Comparison of ENCODE assay signal across 1 cellular context in the genomic region with DNA sequence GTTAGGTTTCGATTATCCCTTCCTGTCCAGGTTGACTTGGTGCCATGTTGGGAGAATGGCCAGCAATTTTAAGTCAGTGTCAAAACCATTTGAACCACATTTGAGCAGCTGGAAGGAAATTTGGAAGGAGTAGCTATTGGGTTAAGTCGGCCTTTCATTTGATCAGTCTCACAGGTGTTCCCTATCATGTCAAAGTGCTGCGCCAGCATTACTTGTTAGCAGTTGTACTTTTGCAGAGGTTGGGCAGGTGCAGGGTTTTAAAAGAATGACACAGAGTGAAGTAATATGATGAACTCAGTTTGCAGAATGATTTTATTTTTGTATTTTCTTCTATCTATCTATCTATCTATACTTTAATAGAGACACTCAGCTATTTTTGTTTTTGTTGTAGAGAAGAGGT.
TF ChIP-seq lines count a peak whose summit lies in the region.

No MANE protein-coding gene starts in this region.

TF ChIP-seq in WTC11, 78 proteins besides CTCF, POLR2A, EP300 and RAD21:
- TF ChIP-seq, protein P1, sequence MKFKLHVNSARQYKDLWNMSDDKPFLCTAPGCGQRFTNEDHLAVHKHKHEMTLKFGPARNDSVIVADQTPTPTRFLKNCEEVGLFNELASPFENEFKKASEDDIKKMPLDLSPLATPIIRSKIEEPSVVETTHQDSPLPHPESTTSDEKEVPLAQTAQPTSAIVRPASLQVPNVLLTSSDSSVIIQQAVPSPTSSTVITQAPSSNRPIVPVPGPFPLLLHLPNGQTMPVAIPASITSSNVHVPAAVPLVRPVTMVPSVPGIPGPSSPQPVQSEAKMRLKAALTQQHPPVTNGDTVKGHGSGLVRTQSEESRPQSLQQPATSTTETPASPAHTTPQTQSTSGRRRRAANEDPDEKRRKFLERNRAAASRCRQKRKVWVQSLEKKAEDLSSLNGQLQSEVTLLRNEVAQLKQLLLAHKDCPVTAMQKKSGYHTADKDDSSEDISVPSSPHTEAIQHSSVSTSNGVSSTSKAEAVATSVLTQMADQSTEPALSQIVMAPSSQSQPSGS (CRISPR knock-in tag; IDR thresholded peaks at IDR 0.05; ENCODE audit: borderline replicate concordance, low read depth): no peak
- TF ChIP-seq GTF2I (CRISPR knock-in tag; conservative IDR thresholded peaks at IDR 0.05) (no peak), ZNF232 (CRISPR knock-in tag; IDR thresholded peaks at IDR 0.05) (no peak), FOXJ3 (CRISPR knock-in tag; IDR thresholded peaks at IDR 0.05; ENCODE audit: borderline replicate concordance) (no peak), KAT7 (CRISPR knock-in tag; IDR thresholded peaks at IDR 0.05; ENCODE audit: borderline replicate concordance) (no peak), ZNF396 (CRISPR knock-in tag; IDR thresholded peaks at IDR 0.05; ENCODE audit: borderline replicate concordance) (no peak)
- TF ChIP-seq, protein P2, sequence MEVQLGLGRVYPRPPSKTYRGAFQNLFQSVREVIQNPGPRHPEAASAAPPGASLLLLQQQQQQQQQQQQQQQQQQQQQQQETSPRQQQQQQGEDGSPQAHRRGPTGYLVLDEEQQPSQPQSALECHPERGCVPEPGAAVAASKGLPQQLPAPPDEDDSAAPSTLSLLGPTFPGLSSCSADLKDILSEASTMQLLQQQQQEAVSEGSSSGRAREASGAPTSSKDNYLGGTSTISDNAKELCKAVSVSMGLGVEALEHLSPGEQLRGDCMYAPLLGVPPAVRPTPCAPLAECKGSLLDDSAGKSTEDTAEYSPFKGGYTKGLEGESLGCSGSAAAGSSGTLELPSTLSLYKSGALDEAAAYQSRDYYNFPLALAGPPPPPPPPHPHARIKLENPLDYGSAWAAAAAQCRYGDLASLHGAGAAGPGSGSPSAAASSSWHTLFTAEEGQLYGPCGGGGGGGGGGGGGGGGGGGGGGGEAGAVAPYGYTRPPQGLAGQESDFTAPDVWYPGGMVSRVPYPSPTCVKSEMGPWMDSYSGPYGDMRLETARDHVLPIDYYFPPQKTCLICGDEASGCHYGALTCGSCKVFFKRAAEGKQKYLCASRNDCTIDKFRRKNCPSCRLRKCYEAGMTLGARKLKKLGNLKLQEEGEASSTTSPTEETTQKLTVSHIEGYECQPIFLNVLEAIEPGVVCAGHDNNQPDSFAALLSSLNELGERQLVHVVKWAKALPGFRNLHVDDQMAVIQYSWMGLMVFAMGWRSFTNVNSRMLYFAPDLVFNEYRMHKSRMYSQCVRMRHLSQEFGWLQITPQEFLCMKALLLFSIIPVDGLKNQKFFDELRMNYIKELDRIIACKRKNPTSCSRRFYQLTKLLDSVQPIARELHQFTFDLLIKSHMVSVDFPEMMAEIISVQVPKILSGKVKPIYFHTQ (CRISPR knock-in tag; IDR thresholded peaks at IDR 0.05): no peak
- TF ChIP-seq, protein P3, sequence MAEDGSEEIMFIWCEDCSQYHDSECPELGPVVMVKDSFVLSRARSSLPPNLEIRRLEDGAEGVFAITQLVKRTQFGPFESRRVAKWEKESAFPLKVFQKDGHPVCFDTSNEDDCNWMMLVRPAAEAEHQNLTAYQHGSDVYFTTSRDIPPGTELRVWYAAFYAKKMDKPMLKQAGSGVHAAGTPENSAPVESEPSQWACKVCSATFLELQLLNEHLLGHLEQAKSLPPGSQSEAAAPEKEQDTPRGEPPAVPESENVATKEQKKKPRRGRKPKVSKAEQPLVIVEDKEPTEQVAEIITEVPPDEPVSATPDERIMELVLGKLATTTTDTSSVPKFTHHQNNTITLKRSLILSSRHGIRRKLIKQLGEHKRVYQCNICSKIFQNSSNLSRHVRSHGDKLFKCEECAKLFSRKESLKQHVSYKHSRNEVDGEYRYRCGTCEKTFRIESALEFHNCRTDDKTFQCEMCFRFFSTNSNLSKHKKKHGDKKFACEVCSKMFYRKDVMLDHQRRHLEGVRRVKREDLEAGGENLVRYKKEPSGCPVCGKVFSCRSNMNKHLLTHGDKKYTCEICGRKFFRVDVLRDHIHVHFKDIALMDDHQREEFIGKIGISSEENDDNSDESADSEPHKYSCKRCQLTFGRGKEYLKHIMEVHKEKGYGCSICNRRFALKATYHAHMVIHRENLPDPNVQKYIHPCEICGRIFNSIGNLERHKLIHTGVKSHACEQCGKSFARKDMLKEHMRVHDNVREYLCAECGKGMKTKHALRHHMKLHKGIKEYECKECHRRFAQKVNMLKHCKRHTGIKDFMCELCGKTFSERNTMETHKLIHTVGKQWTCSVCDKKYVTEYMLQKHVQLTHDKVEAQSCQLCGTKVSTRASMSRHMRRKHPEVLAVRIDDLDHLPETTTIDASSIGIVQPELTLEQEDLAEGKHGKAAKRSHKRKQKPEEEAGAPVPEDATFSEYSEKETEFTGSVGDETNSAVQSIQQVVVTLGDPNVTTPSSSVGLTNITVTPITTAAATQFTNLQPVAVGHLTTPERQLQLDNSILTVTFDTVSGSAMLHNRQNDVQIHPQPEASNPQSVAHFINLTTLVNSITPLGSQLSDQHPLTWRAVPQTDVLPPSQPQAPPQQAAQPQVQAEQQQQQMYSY (CRISPR knock-in tag; IDR thresholded peaks at IDR 0.05): no peak
- TF ChIP-seq, protein P4, sequence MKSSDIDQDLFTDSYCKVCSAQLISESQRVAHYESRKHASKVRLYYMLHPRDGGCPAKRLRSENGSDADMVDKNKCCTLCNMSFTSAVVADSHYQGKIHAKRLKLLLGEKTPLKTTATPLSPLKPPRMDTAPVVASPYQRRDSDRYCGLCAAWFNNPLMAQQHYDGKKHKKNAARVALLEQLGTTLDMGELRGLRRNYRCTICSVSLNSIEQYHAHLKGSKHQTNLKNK (CRISPR knock-in tag; IDR thresholded peaks at IDR 0.05): no peak
- TF ChIP-seq, protein P5, sequence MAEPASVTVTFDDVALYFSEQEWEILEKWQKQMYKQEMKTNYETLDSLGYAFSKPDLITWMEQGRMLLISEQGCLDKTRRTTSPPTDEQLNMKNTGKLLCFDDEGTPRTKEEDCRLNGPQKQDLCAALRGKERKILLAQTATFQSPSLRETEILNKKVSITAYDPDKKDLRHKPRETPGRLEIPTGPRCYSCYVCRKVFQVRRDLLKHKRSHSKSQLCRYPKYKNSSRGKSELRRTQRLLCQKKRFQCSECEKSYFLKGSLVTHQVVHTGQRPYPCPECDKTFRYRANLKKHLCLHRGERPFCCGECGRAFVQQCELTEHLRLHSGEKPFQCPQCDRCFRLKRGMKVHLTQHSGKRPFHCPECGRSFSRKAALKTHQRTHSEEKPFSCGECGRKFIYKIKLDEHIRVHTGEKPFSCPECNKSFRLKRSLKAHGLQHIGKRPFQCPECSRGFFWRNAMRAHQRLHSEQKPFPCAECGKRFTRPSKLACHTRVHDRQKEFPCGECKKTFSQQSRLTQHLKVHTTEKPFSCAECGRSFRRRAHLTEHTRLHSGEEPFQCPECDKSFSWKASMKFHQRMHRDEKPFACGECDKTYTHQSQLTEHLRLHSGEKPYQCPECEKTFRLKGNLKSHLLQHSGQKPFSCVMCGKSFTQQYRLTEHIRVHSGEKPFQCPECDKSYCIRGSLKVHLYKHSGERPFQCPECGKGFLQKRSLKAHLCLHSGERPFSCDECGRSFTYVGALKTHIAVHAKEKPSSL (CRISPR knock-in tag; conservative IDR thresholded peaks at IDR 0.05): no peak
- TF ChIP-seq, protein P6, sequence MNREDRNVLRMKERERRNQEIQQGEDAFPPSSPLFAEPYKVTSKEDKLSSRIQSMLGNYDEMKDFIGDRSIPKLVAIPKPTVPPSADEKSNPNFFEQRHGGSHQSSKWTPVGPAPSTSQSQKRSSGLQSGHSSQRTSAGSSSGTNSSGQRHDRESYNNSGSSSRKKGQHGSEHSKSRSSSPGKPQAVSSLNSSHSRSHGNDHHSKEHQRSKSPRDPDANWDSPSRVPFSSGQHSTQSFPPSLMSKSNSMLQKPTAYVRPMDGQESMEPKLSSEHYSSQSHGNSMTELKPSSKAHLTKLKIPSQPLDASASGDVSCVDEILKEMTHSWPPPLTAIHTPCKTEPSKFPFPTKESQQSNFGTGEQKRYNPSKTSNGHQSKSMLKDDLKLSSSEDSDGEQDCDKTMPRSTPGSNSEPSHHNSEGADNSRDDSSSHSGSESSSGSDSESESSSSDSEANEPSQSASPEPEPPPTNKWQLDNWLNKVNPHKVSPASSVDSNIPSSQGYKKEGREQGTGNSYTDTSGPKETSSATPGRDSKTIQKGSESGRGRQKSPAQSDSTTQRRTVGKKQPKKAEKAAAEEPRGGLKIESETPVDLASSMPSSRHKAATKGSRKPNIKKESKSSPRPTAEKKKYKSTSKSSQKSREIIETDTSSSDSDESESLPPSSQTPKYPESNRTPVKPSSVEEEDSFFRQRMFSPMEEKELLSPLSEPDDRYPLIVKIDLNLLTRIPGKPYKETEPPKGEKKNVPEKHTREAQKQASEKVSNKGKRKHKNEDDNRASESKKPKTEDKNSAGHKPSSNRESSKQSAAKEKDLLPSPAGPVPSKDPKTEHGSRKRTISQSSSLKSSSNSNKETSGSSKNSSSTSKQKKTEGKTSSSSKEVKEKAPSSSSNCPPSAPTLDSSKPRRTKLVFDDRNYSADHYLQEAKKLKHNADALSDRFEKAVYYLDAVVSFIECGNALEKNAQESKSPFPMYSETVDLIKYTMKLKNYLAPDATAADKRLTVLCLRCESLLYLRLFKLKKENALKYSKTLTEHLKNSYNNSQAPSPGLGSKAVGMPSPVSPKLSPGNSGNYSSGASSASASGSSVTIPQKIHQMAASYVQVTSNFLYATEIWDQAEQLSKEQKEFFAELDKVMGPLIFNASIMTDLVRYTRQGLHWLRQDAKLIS (CRISPR knock-in tag; IDR thresholded peaks at IDR 0.05; ENCODE audit: borderline replicate concordance): no peak
